In the genomic region with DNA sequence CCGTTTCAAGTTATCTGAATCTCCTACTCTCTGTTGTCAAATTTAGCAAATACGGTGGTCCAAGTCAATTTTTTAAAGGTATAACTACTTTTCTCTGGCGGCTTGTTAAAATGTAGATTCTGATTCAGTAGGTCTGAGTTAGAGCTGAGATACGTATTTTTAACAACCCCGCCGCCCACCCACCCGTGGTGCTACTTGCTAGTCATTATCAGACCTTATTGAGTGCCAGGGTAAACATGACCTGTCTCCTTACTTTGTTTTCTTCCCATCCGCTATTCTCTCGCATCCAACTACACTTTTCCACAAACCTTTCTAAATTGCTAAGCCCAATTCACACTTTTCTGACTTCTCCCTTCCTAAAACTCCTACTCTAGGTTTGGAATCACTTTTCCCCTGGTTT, we compare ENCODE assay signal across 8 cellular contexts. TPM values are rescaled to one million over a fixed set of nuclear protein-coding genes. Genes with fewer than 3 reads are reported as not detected.
A peak's percentile ranks its signal among the peaks of the same experiment; 100 is the strongest.
DNase-seq lines count a peak whose midpoint lies in the region; ATAC-seq and TF ChIP-seq lines count a peak whose summit lies in the region.

No MANE protein-coding gene starts in this region.

- no peak for DNase-seq in CD4-positive, alpha-beta T cell
- peak; percentile 43 for DNase-seq in NB4 (ENCODE audit: low read depth)
- DNase-seq in cardiac fibroblast (ENCODE audit: low read depth in 2 of 2), result no peak
- DNase-seq in natural killer cell treated with Interleukin-12 subunit alpha and Interleukin-12 subunit beta and Interleukin-15 and Interleukin-18, amount 100 ng/mL, for 72 hours (ENCODE audit: low spot score), result no peak
- DNase-seq in NCI-H2107 (lab: John Stamatoyannopoulos, UW), result no peak
- DNase-seq in islet precursor cell, result no peak
- no peak for DNase-seq in iPS-NIHi7 (ENCODE audit: extremely low spot score)
- DNase-seq in GDM1 (lab: John Stamatoyannopoulos, UW), result no peak

- TF ChIP-seq POLR2A in NB4 (IDR thresholded peaks at IDR 0.05; ENCODE audit: extremely low read depth, insufficient read length), result no peak

- CTCF ChIA-PET in CD4-positive, alpha-beta T cell (lab: Charles Lee), result interaction anchor here (1.3 to 3.8 kb wide), 2 partner anchors 8 to 55 kb away, joined by 8 to 18 read pairs; partner anchors contain the start of genes CAAP1 and IFT74

- H3K4me3 ChIP-seq in NB4 (ENCODE audit: low read depth, low read length) (peak overlapping the region; percentile 77), cardiac fibroblast (replicated peaks in 1 of 2; ENCODE audit: low read depth in 2 of 2, low read length in 2 of 2) (peak overlapping the region; percentile 94 to 99)

- H3K9me3 Mint-ChIP-seq in CD4-positive, alpha-beta T cell, result no peaks in the 10 kb centered on the region
- H3K9me3 Mint-ChIP-seq in natural killer cell treated with Interleukin-12 subunit alpha and Interleukin-12 subunit beta and Interleukin-15 and Interleukin-18, amount 100 ng/mL, for 72 hours, result no peaks in the 10 kb centered on the region

- no peak for TF ChIP-seq CTCF in CD4-positive, alpha-beta T cell (IDR thresholded peaks at IDR 0.05)
- TF ChIP-seq CTCF in NB4 (IDR thresholded peaks at IDR 0.05; ENCODE audit: low read depth, low read length), result no peak
- TF ChIP-seq CTCF in cardiac fibroblast (IDR thresholded peaks at IDR 0.05; ENCODE audit: low read depth, low read length), result no peak

- H3K4me1 Mint-ChIP-seq in CD4-positive, alpha-beta T cell (ENCODE audit: low read depth), result peaks cover 47% of the 10 kb centered on the region
- peaks cover 24 to 32% of the 10 kb centered on the region in 2 donors for H3K4me1 Mint-ChIP-seq in natural killer cell treated with Interleukin-12 subunit alpha and Interleukin-12 subunit beta and Interleukin-15 and Interleukin-18, amount 100 ng/mL, for 72 hours (ENCODE audit: low read depth in 2 of 2)

- no peak for ATAC-seq in CD4-positive, alpha-beta T cell (ENCODE audit: poor library complexity)
- ATAC-seq in natural killer cell treated with Interleukin-12 subunit alpha and Interleukin-12 subunit beta and Interleukin-15 and Interleukin-18, amount 100 ng/mL, for 72 hours, result no peak

- no peaks in the 10 kb centered on the region for H3K27me3 ChIP-seq in CD4-positive, alpha-beta T cell (ENCODE audit: control insufficient read depth, insufficient read depth, low read length)

- POLR2A ChIA-PET in CD4-positive, alpha-beta T cell (lab: Charles Lee), result interaction anchor here (1.0 to 2.6 kb wide), 4 partner anchors 8 to 108 kb away, joined by 3 to 49 read pairs (median 22); partner anchors contain the start of genes CAAP1 and IFT74

- peaks cover 3% of the 10 kb centered on the region for H3K27me3 Mint-ChIP-seq in CD4-positive, alpha-beta T cell
- H3K27me3 Mint-ChIP-seq in natural killer cell treated with Interleukin-12 subunit alpha and Interleukin-12 subunit beta and Interleukin-15 and Interleukin-18, amount 100 ng/mL, for 72 hours, result peaks cover 4 to 6% of the 10 kb centered on the region in 2 donors

- H3K27ac ChIP-seq in CD4-positive, alpha-beta T cell (ENCODE audit: low read depth, low read length), result peak overlapping the region; percentile 97

- peak overlapping the region; percentile 99 for H3K4me3 Mint-ChIP-seq in CD4-positive, alpha-beta T cell
- peak overlapping the region; percentile 86 for H3K4me3 Mint-ChIP-seq in natural killer cell treated with Interleukin-12 subunit alpha and Interleukin-12 subunit beta and Interleukin-15 and Interleukin-18, amount 100 ng/mL, for 72 hours

- H3K36me3 Mint-ChIP-seq in CD4-positive, alpha-beta T cell (ENCODE audit: low read depth), result peaks cover 22% of the 10 kb centered on the region
- peaks cover 11% of the 10 kb centered on the region for H3K36me3 Mint-ChIP-seq in natural killer cell treated with Interleukin-12 subunit alpha and Interleukin-12 subunit beta and Interleukin-15 and Interleukin-18, amount 100 ng/mL, for 72 hours

- intact Hi-C loops in CD4-positive, alpha-beta T cell (cut with DNase I, micrococcal nuclease), result loop anchor here (1.0 kb wide), 2 partner anchors 9 to 55 kb away; partner anchors contain the start of genes IFT74 (in 2 of the 2) and CAAP1 (in 1 of the 2)

- no peaks in the 10 kb centered on the region for H3K9me3 ChIP-seq in CD4-positive, alpha-beta T cell (ENCODE audit: control insufficient read depth, low read length)

- H3K27ac Mint-ChIP-seq in CD4-positive, alpha-beta T cell, result peak overlapping the region; percentile 100
- H3K27ac Mint-ChIP-seq in natural killer cell treated with Interleukin-12 subunit alpha and Interleukin-12 subunit beta and Interleukin-15 and Interleukin-18, amount 100 ng/mL, for 72 hours, result peak overlapping the region; percentile 99 to 100

RNA-seq across cellular contexts. Expression of gene PLAA, which starts 0.7 kb away (rescaled TPM):
- total RNA-seq in CD4-positive, alpha-beta T cell, result 10 to 100 TPM; 30.1 to 34.1 TPM
- total RNA-seq in natural killer cell treated with Interleukin-12 subunit alpha and Interleukin-12 subunit beta and Interleukin-15 and Interleukin-18, amount 100 ng/mL, for 72 hours, result 10 to 100 TPM; 42.5 to 47.2 TPM

RNA-seq across cellular contexts. Expression of gene IFT74, which starts 8.5 kb away (rescaled TPM):
- total RNA-seq in CD4-positive, alpha-beta T cell, result 1 to 10 TPM; 7.3 to 7.7 TPM
- 10 to 100 TPM in 1 of 2 donors, 1 to 10 TPM in 1; 6.5 to 11.7 TPM for total RNA-seq in natural killer cell treated with Interleukin-12 subunit alpha and Interleukin-12 subunit beta and Interleukin-15 and Interleukin-18, amount 100 ng/mL, for 72 hours

RNA-seq across cellular contexts. Expression of gene CAAP1, which starts 55.1 kb away (rescaled TPM):
- 10 to 100 TPM; 11.4 to 12.8 TPM for total RNA-seq in CD4-positive, alpha-beta T cell
- total RNA-seq in natural killer cell treated with Interleukin-12 subunit alpha and Interleukin-12 subunit beta and Interleukin-15 and Interleukin-18, amount 100 ng/mL, for 72 hours, result 10 to 100 TPM; 12.2 to 15.8 TPM

RNA-seq across cellular contexts. Expression of gene LRRC19, which starts 57.7 kb away (rescaled TPM):
- total RNA-seq in CD4-positive, alpha-beta T cell, result not detected
- not detected for total RNA-seq in natural killer cell treated with Interleukin-12 subunit alpha and Interleukin-12 subunit beta and Interleukin-15 and Interleukin-18, amount 100 ng/mL, for 72 hours
